Comparison of ENCODE assay signal across 18 cellular contexts in genomic region chr11:21464601-21465193, GRCh38.
DNase-seq lines count a peak whose midpoint lies in the region; ATAC-seq and TF ChIP-seq lines count a peak whose summit lies in the region.
"Had no signal": no experiment of that assay in that cellular context is flagged by ENCODE, and none has a peak within 500 bp of the region (broad histone marks: within the 10 kb centered on the region; RNA-seq: fewer than 3 reads in every experiment).

No MANE protein-coding gene starts in this region.

- no peak for TF ChIP-seq POLR2A in body of pancreas (IDR thresholded peaks at IDR 0.05)

- H3K27me3 ChIP-seq in body of pancreas, result no peaks in the 10 kb centered on the region

- H3K4me3 ChIP-seq in body of pancreas, result no peak overlapping the region
- H3K4me3 ChIP-seq: BLaER1 treated with 17β-estradiol and CSF1 and Interleukin-3, amounts not matched to agents 10 nM and 100 nM; HAP-1; PC-9; SK-N-MC had no signal

- no peaks in the 10 kb centered on the region for H3K27me3 Mint-ChIP-seq in T-helper 17 cell

- 18 to 25% methylated on average over 2 of the region's 2 CpGs for WGBS in body of pancreas, 2 donors

- H3K4me1 ChIP-seq in body of pancreas, result no peaks in the 10 kb centered on the region
- H3K4me1 ChIP-seq: BLaER1 treated with 17β-estradiol and CSF1 and Interleukin-3, amounts not matched to agents 10 nM and 100 nM; HAP-1 had no signal

- H3K27ac Mint-ChIP-seq in T-helper 17 cell, result no peak overlapping the region

- no peaks in the 10 kb centered on the region for H3K4me1 Mint-ChIP-seq in T-helper 17 cell

- intact Hi-C loops in body of pancreas (cut with DNase I), result no loop called here

- ATAC-seq in GM18907 (IDR thresholded peaks at IDR 0.05; ENCODE audit: unreplicated experiment), result peak; percentile 84
- ATAC-seq in HG03135 (IDR thresholded peaks at IDR 0.05; ENCODE audit: unreplicated experiment), result peak; percentile 77
- peak; percentile 33 for ATAC-seq in body of pancreas
- ATAC-seq in T-helper 17 cell, result no peak
- ATAC-seq in left lobe of liver, result no peak
- ATAC-seq: Right ventricle myocardium inferior had no signal

- no peak for DNase-seq in body of pancreas
- DNase-seq in effector CD8-positive, alpha-beta T cell (lab: John Stamatoyannopoulos, UW), result no peak
- DNase-seq in T-helper 17 cell, result no peak
- DNase-seq in NCI-H2196 treated with DMSO at 0.1 percent for 48 hours (lab: John Stamatoyannopoulos, UW; ENCODE audit: unreplicated experiment), result no peak
- no peak for DNase-seq in left lobe of liver (ENCODE audit: low spot score)
- DNase-seq: DMS53, Karpas-422, MM.1S, NCI-H187, NCI-H446, PC-9, T-helper 1 cell had no signal

- no peak for TF ChIP-seq CTCF in body of pancreas (IDR thresholded peaks at IDR 0.05)

- H3K4me3 Mint-ChIP-seq in T-helper 17 cell, result no peak overlapping the region

- H3K27ac ChIP-seq in body of pancreas, result no peak overlapping the region
- H3K27ac ChIP-seq: BLaER1 treated with 17β-estradiol and CSF1 and Interleukin-3, amounts not matched to agents 10 nM and 100 nM; PC-9; SK-N-MC had no signal

- H3K36me3 Mint-ChIP-seq in T-helper 17 cell (ENCODE audit: low read depth), result no peaks in the 10 kb centered on the region

- H3K9me3 ChIP-seq in body of pancreas (no peaks in the 10 kb centered on the region), T-helper 17 cell (ENCODE audit: control insufficient read depth, low read length, poor library complexity, severe bottlenecking) (no peaks in the 10 kb centered on the region)
- H3K9me3 ChIP-seq: BLaER1 treated with 17β-estradiol and CSF1 and Interleukin-3, amounts not matched to agents 10 nM and 100 nM; HAP-1 had no signal

- no peaks in the 10 kb centered on the region for H3K36me3 ChIP-seq in body of pancreas (replicated peaks in 1 of 2; ENCODE audit: insufficient read depth in 1 of 2, low read depth in 2 of 2)
- H3K36me3 ChIP-seq: BLaER1 treated with 17β-estradiol and CSF1 and Interleukin-3, amounts not matched to agents 10 nM and 100 nM; HAP-1 had no signal

Comparison
In these comparisons a context has a peak if more than half of its experiments do, and no peak if none do; other contexts are left out.
1. ATAC-seq: peak in GM18907 (single experiment), HG03135 (single experiment) and body of pancreas (single experiment); none in T-helper 17 cell (single experiment) and left lobe of liver (single experiment).